Comparison of ENCODE assay signal across 1 cellular context in genomic region chr11:78057462-78058055, GRCh38.
TF ChIP-seq lines count a peak whose summit lies in the region.

No MANE protein-coding gene starts in this region.

TF ChIP-seq in liver, 16 proteins besides CTCF, POLR2A, EP300 and RAD21 (continued from another document):
- no peak for TF ChIP-seq REST (IDR thresholded peaks at IDR 0.05)
- no peak for TF ChIP-seq GABPA (IDR thresholded peaks at IDR 0.05 in 1 of 2, conservative IDR thresholded peaks at IDR 0.05 in 1 of 2)
- TF ChIP-seq YY1 (IDR thresholded peaks at IDR 0.05) = peak; percentile 35
- TF ChIP-seq TAF1 (conservative IDR thresholded peaks at IDR 0.05) = no peak
- TF ChIP-seq FOXA1 (IDR thresholded peaks at IDR 0.05) = no peak
- TF ChIP-seq NR2F2 (IDR thresholded peaks at IDR 0.05) = no peak
- peak; percentile 63 to 88 for TF ChIP-seq JUND (IDR thresholded peaks at IDR 0.05)
- peak; percentile 16 for TF ChIP-seq FOXA2 (IDR thresholded peaks at IDR 0.05)
- peak; percentile 70 for TF ChIP-seq MAX (IDR thresholded peaks at IDR 0.05)
- TF ChIP-seq, protein P1, sequence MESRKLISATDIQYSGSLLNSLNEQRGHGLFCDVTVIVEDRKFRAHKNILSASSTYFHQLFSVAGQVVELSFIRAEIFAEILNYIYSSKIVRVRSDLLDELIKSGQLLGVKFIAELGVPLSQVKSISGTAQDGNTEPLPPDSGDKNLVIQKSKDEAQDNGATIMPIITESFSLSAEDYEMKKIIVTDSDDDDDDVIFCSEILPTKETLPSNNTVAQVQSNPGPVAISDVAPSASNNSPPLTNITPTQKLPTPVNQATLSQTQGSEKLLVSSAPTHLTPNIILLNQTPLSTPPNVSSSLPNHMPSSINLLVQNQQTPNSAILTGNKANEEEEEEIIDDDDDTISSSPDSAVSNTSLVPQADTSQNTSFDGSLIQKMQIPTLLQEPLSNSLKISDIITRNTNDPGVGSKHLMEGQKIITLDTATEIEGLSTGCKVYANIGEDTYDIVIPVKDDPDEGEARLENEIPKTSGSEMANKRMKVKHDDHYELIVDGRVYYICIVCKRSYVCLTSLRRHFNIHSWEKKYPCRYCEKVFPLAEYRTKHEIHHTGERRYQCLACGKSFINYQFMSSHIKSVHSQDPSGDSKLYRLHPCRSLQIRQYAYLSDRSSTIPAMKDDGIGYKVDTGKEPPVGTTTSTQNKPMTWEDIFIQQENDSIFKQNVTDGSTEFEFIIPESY (IDR thresholded peaks at IDR 0.05) = peak; percentile 53
- peak in 1 of 2 donors; percentile 76 for TF ChIP-seq EGR1 (IDR thresholded peaks at IDR 0.05; ENCODE audit: low read depth in 2 of 2)
TF ChIP-seq in liver: peak in this region for 11.
